Comparison of ENCODE assay signal across 22 cellular contexts in the genomic region with DNA sequence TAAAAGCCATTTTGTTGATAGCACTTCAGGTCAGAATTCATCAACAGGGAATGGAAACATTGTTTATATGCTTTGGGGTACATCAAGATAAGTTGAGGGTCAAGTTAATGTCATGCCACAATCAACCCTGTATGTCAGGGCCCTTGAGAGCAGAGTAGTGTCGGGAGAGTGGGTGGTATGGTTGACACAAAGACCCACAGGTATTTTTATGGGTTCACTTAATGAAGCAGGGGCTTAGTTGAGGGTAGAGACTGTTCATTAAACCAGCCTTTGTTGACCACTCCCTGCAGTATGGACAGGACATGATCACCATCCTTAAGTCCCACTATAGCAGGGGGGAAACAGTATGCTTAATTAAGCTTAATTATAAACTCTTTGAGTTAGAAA. TPM values are rescaled to one million over a fixed set of nuclear protein-coding genes. Genes with fewer than 3 reads are reported as not detected.
DNase-seq lines count a peak whose midpoint lies in the region; ATAC-seq and TF ChIP-seq lines count a peak whose summit lies in the region.
"Had no signal": no experiment of that assay in that cellular context is flagged by ENCODE, and none has a peak within 500 bp of the region (broad histone marks: within the 10 kb centered on the region; RNA-seq: fewer than 3 reads in every experiment).

No MANE protein-coding gene starts in this region.

- H3K4me2 ChIP-seq in SK-N-SH (no peak overlapping the region), GM23248 (ENCODE audit: unreplicated experiment) (no peak overlapping the region)

- H3K9ac ChIP-seq in SK-N-SH (no peak overlapping the region), GM23248 (no peak overlapping the region)

- H3K4me3 ChIP-seq in SK-N-SH (ENCODE audit: low read depth in 2 of 2, low read length in 1 of 2) = no peak overlapping the region
- no peak overlapping the region for H3K4me3 ChIP-seq in GM23248
- no peak overlapping the region for H3K4me3 ChIP-seq in foreskin fibroblast (ENCODE audit: low read depth in 1 of 2, low read length in 2 of 2)
- H3K4me3 ChIP-seq: dorsolateral prefrontal cortex, HAP-1, heart left ventricle, sigmoid colon had no signal

- POLR2A ChIA-PET in SK-N-SH (lab: Yijun Ruan, JAX) = interaction anchor here (0.9 to 1.7 kb wide), 2 partner anchors 26 to 190 kb away, joined by 3 to 4 read pairs; no protein-coding TSS in a partner anchor

- no peak for TF ChIP-seq RAD21 in SK-N-SH (IDR thresholded peaks at IDR 0.05; ENCODE audit: low read length)

- DNase-seq in SK-N-SH (no peak), GM23248 (no peak), naive B cell (no peak), foreskin fibroblast (no peak), anterior cingulate cortex (lab: John Stamatoyannopoulos, UW) (no peak)
- DNase-seq: ACHN; activated gamma-delta T cell treated with Interleukin-2 at 50 U/mL for 16 hours; CD8-positive, alpha-beta T cell; dorsolateral prefrontal cortex; heart left ventricle; NCI-H1105; nucleus accumbens; SIG-M5; sigmoid colon; stimulated activated CD4-positive, alpha-beta T cell treated with anti-CD3 and anti-CD28 coated beads, Interleukin-4, amount 100 ng/mL, for 24 hours; T1000; trophoblast cell had no signal

- H3K9me3 ChIP-seq in SK-N-SH (no peaks in the 10 kb centered on the region), GM23248 (ENCODE audit: low read depth) (no peaks in the 10 kb centered on the region)
- H3K9me3 ChIP-seq: HAP-1, heart left ventricle, sigmoid colon had no signal

- no peaks in the 10 kb centered on the region for H3K27me3 Mint-ChIP-seq in activated T-helper 17 cell treated with anti-CD3 and anti-CD28 coated beads, Interleukin-2, amount 50 U/mL, for 72 hours
- H3K27me3 Mint-ChIP-seq in naive B cell = no peaks in the 10 kb centered on the region
- H3K27me3 Mint-ChIP-seq: IgD-negative memory B cell had no signal

- ATAC-seq in SK-N-SH treated with all-trans-retinoic acid at 6 μM for 48 hours (no peak), naive B cell (ENCODE audit: low read depth in 2 of 2) (no peak), GM21619 (IDR thresholded peaks at IDR 0.05; ENCODE audit: unreplicated experiment) (no peak)
- ATAC-seq in activated T-helper 17 cell treated with anti-CD3 and anti-CD28 coated beads, Interleukin-2, amount 50 U/mL, for 72 hours (replicated peaks) = no peak
- ATAC-seq: CD8-positive, alpha-beta T cell; heart left ventricle had no signal

- peaks cover 19 to 21% of the 10 kb centered on the region in 2 experiments for H3K4me1 ChIP-seq in SK-N-SH (ENCODE audit: control insufficient read depth in 1 of 2, insufficient read depth in 2 of 2, low read depth in 1 of 2, low read length in 1 of 2)
- H3K4me1 ChIP-seq in GM23248 (ENCODE audit: insufficient read depth) = peaks cover 33% of the 10 kb centered on the region

- no peak overlapping the region for H2AFZ ChIP-seq in SK-N-SH (ENCODE audit: low read depth)
- no peak overlapping the region for H2AFZ ChIP-seq in GM23248

- H3K36me3 ChIP-seq in SK-N-SH (replicated peaks in 1 of 2; ENCODE audit: control insufficient read depth in 1 of 2, insufficient read depth in 2 of 2, low read length in 1 of 2) (peaks cover 54 to 67% of the 10 kb centered on the region in 2 experiments), GM23248 (ENCODE audit: low read depth) (peaks cover 64% of the 10 kb centered on the region)

- peaks cover 91% of the 10 kb centered on the region for H3K36me3 Mint-ChIP-seq in activated T-helper 17 cell treated with anti-CD3 and anti-CD28 coated beads, Interleukin-2, amount 50 U/mL, for 72 hours (ENCODE audit: low read depth)
- H3K36me3 Mint-ChIP-seq in naive B cell = peaks cover 20 to 42% of the 10 kb centered on the region in 2 donors

- in situ Hi-C loops in GM23248 (cut with MboI) = no loop called here

- H4K20me1 ChIP-seq in SK-N-SH (ENCODE audit: insufficient read depth) (peaks cover 43% of the 10 kb centered on the region), GM23248 (ENCODE audit: insufficient read depth) (0 out of 2 replicates have a peak, but pooled peaks cover 20% of the 10 kb centered on the region)

- WGBS in SK-N-SH (ENCODE audit: low lambda C conversion rate) = 93% methylated on average over 1 of the region's 1 CpG
- 88 to 96% methylated on average over 1 of the region's 1 CpG for WGBS in GM23248 (ENCODE audit: low coverage in 1 of 2, low lambda C conversion rate in 2 of 2, missing lambda C conversion rate in 2 of 2), 2 experiments

- H3K9me2 ChIP-seq in SK-N-SH = no peaks in the 10 kb centered on the region
- no peaks in the 10 kb centered on the region for H3K9me2 ChIP-seq in GM23248 (ENCODE audit: insufficient read depth)

- peak overlapping the region; percentile 22 for H3K27ac Mint-ChIP-seq in activated T-helper 17 cell treated with anti-CD3 and anti-CD28 coated beads, Interleukin-2, amount 50 U/mL, for 72 hours
- H3K27ac Mint-ChIP-seq in naive B cell = peak overlapping the region in 4 of 6 donors; percentile 24 to 85 (median 38)
- H3K27ac Mint-ChIP-seq: IgD-negative memory B cell had no signal

- H3K4me3 Mint-ChIP-seq in activated T-helper 17 cell treated with anti-CD3 and anti-CD28 coated beads, Interleukin-2, amount 50 U/mL, for 72 hours = peak overlapping the region; percentile 29
- peak overlapping the region in 1 of 8 donors; percentile 29 for H3K4me3 Mint-ChIP-seq in naive B cell
- H3K4me3 Mint-ChIP-seq: CD8-positive, alpha-beta T cell had no signal

- peaks cover 45% of the 10 kb centered on the region for H3K79me2 ChIP-seq in SK-N-SH (ENCODE audit: insufficient read depth)
- H3K79me2 ChIP-seq in GM23248 (ENCODE audit: insufficient read depth) = peaks cover 50% of the 10 kb centered on the region

- H3K27me3 ChIP-seq in SK-N-SH (ENCODE audit: insufficient read depth) = no peaks in the 10 kb centered on the region
- no peaks in the 10 kb centered on the region for H3K27me3 ChIP-seq in GM23248 (replicated peaks; ENCODE audit: insufficient read depth)
- H3K27me3 ChIP-seq: dorsolateral prefrontal cortex, heart left ventricle, sigmoid colon had no signal

- peaks cover 84% of the 10 kb centered on the region for H3F3A ChIP-seq in SK-N-SH (replicated peaks; ENCODE audit: insufficient read depth)
- H3F3A ChIP-seq in GM23248 (ENCODE audit: insufficient read depth) = peaks cover 98% of the 10 kb centered on the region

- CTCF ChIA-PET in SK-N-SH (lab: Yijun Ruan, JAX) = interaction anchor here (1.0 to 2.9 kb wide), 4 partner anchors 12 to 1209 kb away, joined by 3 to 12 read pairs (median 6); no protein-coding TSS in a partner anchor

- no peaks in the 10 kb centered on the region for H3K9me3 Mint-ChIP-seq in activated T-helper 17 cell treated with anti-CD3 and anti-CD28 coated beads, Interleukin-2, amount 50 U/mL, for 72 hours
- H3K9me3 Mint-ChIP-seq in naive B cell = no peaks in the 10 kb centered on the region
- H3K9me3 Mint-ChIP-seq: CD8-positive, alpha-beta T cell; IgD-negative memory B cell had no signal

- H3K4me1 Mint-ChIP-seq in activated T-helper 17 cell treated with anti-CD3 and anti-CD28 coated beads, Interleukin-2, amount 50 U/mL, for 72 hours = peaks cover 36% of the 10 kb centered on the region
- peaks cover 22 to 43% (median 25%) of the 10 kb centered on the region in 3 donors for H3K4me1 Mint-ChIP-seq in naive B cell

- H3K27ac ChIP-seq in SK-N-SH (ENCODE audit: low read depth in 2 of 2, low read length in 1 of 2) = no peak overlapping the region
- peak overlapping the region; percentile 13; the same call in 1 of the 2 replicates for H3K27ac ChIP-seq in GM23248
- H3K27ac ChIP-seq: dorsolateral prefrontal cortex had no signal

- TF ChIP-seq CTCF in SK-N-SH (IDR thresholded peaks at IDR 0.05) (no peak), foreskin fibroblast (IDR thresholded peaks at IDR 0.05; ENCODE audit: low read depth, low read length) (no peak)

- no peak for TF ChIP-seq EP300 in SK-N-SH (IDR thresholded peaks at IDR 0.05; ENCODE audit: borderline replicate concordance in 1 of 2, low read depth in 1 of 2, low read length in 1 of 2)

TF ChIP-seq in SK-N-SH treated with all-trans-retinoic acid at 6 μM for 48 hours, 23 proteins besides CTCF, POLR2A, EP300 and RAD21 (continues in another document):
- no peak for TF ChIP-seq GLIS3 (CRISPR knock-in tag; IDR thresholded peaks at IDR 0.05)
- no peak for TF ChIP-seq ZFP30 (CRISPR knock-in tag; IDR thresholded peaks at IDR 0.05)
- 0 out of 2 replicates have a peak, but pooled peaks have one; percentile 23 for TF ChIP-seq TOX (CRISPR knock-in tag; IDR thresholded peaks at IDR 0.05; ENCODE audit: borderline replicate concordance)

TF ChIP-seq in SK-N-SH, 30 proteins besides CTCF, POLR2A, EP300 and RAD21:
- no peak for TF ChIP-seq CHD2 (IDR thresholded peaks at IDR 0.05; ENCODE audit: low read length, partially characterized antibody)
- TF ChIP-seq NRF1 (IDR thresholded peaks at IDR 0.05; ENCODE audit: low read depth, low read length) = no peak
- no peak for TF ChIP-seq FOXJ3 (CRISPR knock-in tag; IDR thresholded peaks at IDR 0.05)
- no peak for TF ChIP-seq SIN3A (IDR thresholded peaks at IDR 0.05; ENCODE audit: borderline replicate concordance, low read depth, low read length)
- no peak for TF ChIP-seq FOXM1 (IDR thresholded peaks at IDR 0.05; ENCODE audit: low read depth)
- no peak for TF ChIP-seq TCF12 (IDR thresholded peaks at IDR 0.05)
- TF ChIP-seq FOSL2 (IDR thresholded peaks at IDR 0.05; ENCODE audit: borderline replicate concordance, low read depth) = no peak
- TF ChIP-seq, protein P1, sequence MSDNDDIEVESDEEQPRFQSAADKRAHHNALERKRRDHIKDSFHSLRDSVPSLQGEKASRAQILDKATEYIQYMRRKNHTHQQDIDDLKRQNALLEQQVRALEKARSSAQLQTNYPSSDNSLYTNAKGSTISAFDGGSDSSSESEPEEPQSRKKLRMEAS (IDR thresholded peaks at IDR 0.05; ENCODE audit: low read depth) = no peak

RNA-seq across cellular contexts. Expression of gene RPL37A, which starts 5.7 kb away (rescaled TPM):
- polyA plus RNA-seq in SK-N-SH (2012; rRNA removed) (2,018 and 3,014 TPM in 2 replicates), GM23248 (2016; fragmentation: Nextera tagmentation; extraction: Ambion mirVana) (1,627 and 1,708 TPM in 2 replicates), naive B cell (ENCODE audit: low read depth in 6 of 6) (1,000 to 10,000 TPM; 1,779 to 4,557 (median 3,922) TPM)
- polyA plus RNA-seq in SK-N-SH (2012; cell fraction: cytosol; rRNA removed) = 1,664 and 2,199 TPM in 2 replicates
- polyA plus RNA-seq in SK-N-SH (2012; cell fraction: nucleus; rRNA removed) = 828 and 1,169 TPM in 2 replicates
- 979 and 1,006 TPM in 2 replicates for total RNA-seq in GM23248 (2014; rRNA removed; shearing (Covaris generic))
- total RNA-seq in activated T-helper 17 cell treated with anti-CD3 and anti-CD28 coated beads, Interleukin-2, amount 50 U/mL, for 72 hours = 1,000 to 10,000 TPM; 2,880 to 3,993 TPM
